ENCODE assay signal across 7 cellular contexts in the genomic region with DNA sequence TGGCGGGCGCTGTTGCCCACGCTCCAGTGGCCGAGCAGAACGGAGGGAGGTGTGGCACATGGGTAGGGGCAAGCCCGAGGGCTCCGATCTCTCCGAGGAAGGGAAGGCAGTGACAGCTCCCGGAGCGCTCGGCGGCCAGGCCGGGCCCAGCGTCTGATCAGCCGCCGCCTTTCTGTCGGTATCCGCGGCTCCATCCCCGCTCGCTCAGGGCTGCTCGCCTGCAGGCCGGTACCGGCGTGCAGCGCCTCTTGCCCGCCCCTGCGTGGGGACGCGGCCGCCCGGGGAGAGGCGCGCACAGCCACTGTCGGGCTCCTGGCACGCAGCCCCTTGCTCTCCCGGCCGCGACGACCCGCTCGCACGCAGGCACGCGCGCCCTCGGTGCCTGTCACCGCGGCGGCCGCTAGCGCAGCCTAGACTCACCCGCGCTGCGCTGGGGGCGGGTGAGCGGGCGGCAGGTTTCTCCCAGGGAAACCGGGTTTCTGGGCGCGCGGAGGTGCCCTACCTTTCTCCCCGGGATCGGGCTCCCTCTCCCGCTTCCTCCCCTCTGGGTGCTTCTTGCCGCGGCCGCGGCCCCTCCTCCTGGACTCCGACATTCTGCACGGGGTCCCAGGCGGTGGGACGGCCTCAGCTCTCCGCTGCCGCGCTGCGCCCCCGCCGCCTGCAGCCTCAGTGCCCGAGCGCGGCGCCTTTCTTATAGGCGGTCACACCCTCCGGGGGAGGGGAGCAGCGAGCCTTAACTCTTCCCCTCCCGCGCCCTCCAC.
DNase-seq lines count a peak whose midpoint lies in the region; TF ChIP-seq lines count a peak whose summit lies in the region.

No MANE protein-coding gene starts in this region.

- H3K27me3 Mint-ChIP-seq in type B pancreatic cell, result peaks cover 46% of the 10 kb centered on the region

- no peaks in the 10 kb centered on the region for H3K36me3 Mint-ChIP-seq in type B pancreatic cell

- no peaks in the 10 kb centered on the region for H3K9me3 Mint-ChIP-seq in type B pancreatic cell

- H3K27ac ChIP-seq in effector memory CD4-positive, alpha-beta T cell (ENCODE audit: insufficient read depth, low read length, poor library complexity, severe bottlenecking), result no peak overlapping the region
- no peak overlapping the region for H3K27ac ChIP-seq in mesodermal cell (ENCODE audit: low read depth, low read length, severe bottlenecking)

- H3K4me3 Mint-ChIP-seq in type B pancreatic cell, result peak overlapping the region; percentile 81

- H3K36me3 ChIP-seq in effector memory CD4-positive, alpha-beta T cell (ENCODE audit: control insufficient read depth, insufficient read depth, low read length), result no peaks in the 10 kb centered on the region
- no peaks in the 10 kb centered on the region for H3K36me3 ChIP-seq in mesodermal cell (ENCODE audit: control insufficient read depth, insufficient read depth, low read length)

- TF ChIP-seq CTCF in GM13977 (IDR thresholded peaks at IDR 0.05; ENCODE audit: extremely low read depth, insufficient read depth, missing control alignments) (no peak), type B pancreatic cell (conservative IDR thresholded peaks at IDR 0.05) (no peak)

- no peak overlapping the region for H3K27ac Mint-ChIP-seq in type B pancreatic cell

- 0% methylated on average over 64 to 79 of the region's 88 CpGs for WGBS in mesodermal cell (ENCODE audit: insufficient coverage in 2 of 2), 2 experiments

- H3K4me1 ChIP-seq in effector memory CD4-positive, alpha-beta T cell (ENCODE audit: control insufficient read depth, insufficient read depth, low read length, poor library complexity, severe bottlenecking), result peaks cover 5% of the 10 kb centered on the region
- peaks cover 10% of the 10 kb centered on the region for H3K4me1 ChIP-seq in mesodermal cell (ENCODE audit: control insufficient read depth, insufficient read depth, low read length, poor library complexity, severe bottlenecking)

- in situ Hi-C loops in GM13977 (cut with MboI; ENCODE audit: low pct_unique_long_range_greater_than_20kb, low sequenced_read_pairs, unreplicated experiment), result no loop called here

- peak overlapping the region; percentile 33 for H3K4me3 ChIP-seq in effector memory CD4-positive, alpha-beta T cell (ENCODE audit: insufficient read depth, low read depth, low read length, poor library complexity, severe bottlenecking)
- H3K4me3 ChIP-seq in mesodermal cell (ENCODE audit: extremely low read depth, insufficient read depth, low read length, poor library complexity, severe bottlenecking), result peak overlapping the region; percentile 41

- DNase-seq in GM13977 (ENCODE audit: low spot score), result peak; percentile 76
- DNase-seq in NCI-H345 (lab: John Stamatoyannopoulos, UW), result peak; percentile 29
- no peak for DNase-seq in effector memory CD4-positive, alpha-beta T cell
- no peak for DNase-seq in type B pancreatic cell (ENCODE audit: extremely low spot score, unreplicated experiment)
- DNase-seq in AML-193 (lab: John Stamatoyannopoulos, UW), result no peak
- no peak for DNase-seq in H4 (ENCODE audit: low spot score)

- no peaks in the 10 kb centered on the region for H3K9me3 ChIP-seq in effector memory CD4-positive, alpha-beta T cell (ENCODE audit: control insufficient read depth, low read length)
- no peaks in the 10 kb centered on the region for H3K9me3 ChIP-seq in mesodermal cell (ENCODE audit: control insufficient read depth, low read length)

- peaks cover 10% of the 10 kb centered on the region for H3K27me3 ChIP-seq in effector memory CD4-positive, alpha-beta T cell (replicated peaks; ENCODE audit: control insufficient read depth, insufficient read depth, low read length, poor library complexity, severe bottlenecking)

- peaks cover 9% of the 10 kb centered on the region for H3K4me1 Mint-ChIP-seq in type B pancreatic cell (ENCODE audit: unreplicated experiment)

Comparison
In these comparisons a context has a peak if more than half of its experiments do, and no peak if none do; other contexts are left out.
1. DNase-seq: peak in GM13977 (single experiment) and NCI-H345 (single experiment); none in effector memory CD4-positive, alpha-beta T cell (0 of 3), type B pancreatic cell (single experiment), AML-193 (0 of 2) and H4 (single experiment).